15 cellular contexts compared by ENCODE assay signal in the genomic region with DNA sequence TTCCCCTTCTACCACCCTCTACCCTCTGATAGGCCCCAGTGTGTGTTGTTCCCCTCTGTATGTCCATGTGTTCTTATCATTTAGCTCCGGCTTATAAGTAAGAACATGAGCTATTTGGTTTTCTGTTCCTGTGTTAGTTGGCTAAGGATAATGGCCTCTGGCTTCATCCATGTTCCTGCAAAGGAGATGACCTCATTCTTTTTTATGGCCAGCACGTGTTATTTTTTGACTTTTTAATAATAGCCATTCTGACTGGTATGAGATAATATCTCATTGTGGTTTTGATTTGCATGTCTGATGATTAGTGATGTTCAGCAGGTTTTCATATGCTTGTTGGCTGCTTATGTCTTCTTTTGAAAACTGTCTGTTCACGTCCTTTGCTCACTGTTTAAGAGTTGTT.
DNase-seq lines count a peak whose midpoint lies in the region; ATAC-seq and TF ChIP-seq lines count a peak whose summit lies in the region.
"Had no signal": no experiment of that assay in that cellular context is flagged by ENCODE, and none has a peak within 500 bp of the region (broad histone marks: within the 10 kb centered on the region; RNA-seq: fewer than 3 reads in every experiment).

No MANE protein-coding gene starts in this region.

- no peak overlapping the region for H3K27ac ChIP-seq in psoas muscle
- H3K27ac ChIP-seq: ovary had no signal

- no peaks in the 10 kb centered on the region for H3K27me3 ChIP-seq in psoas muscle (ENCODE audit: insufficient read depth in 3 of 3, low read length in 2 of 3)
- H3K27me3 ChIP-seq: ovary, uterus had no signal

- no peak overlapping the region for H3K4me3 ChIP-seq in astrocyte of the spinal cord (ENCODE audit: low read depth, low read length)
- H3K4me3 ChIP-seq in psoas muscle, result no peak overlapping the region
- H3K4me3 ChIP-seq: GM12878, ovary, uterus had no signal

- ATAC-seq in GM18861 (IDR thresholded peaks at IDR 0.05; ENCODE audit: unreplicated experiment) (no peak), psoas muscle (no peak), GM21526 (IDR thresholded peaks at IDR 0.05; ENCODE audit: low FRiP score, unreplicated experiment) (no peak)
- ATAC-seq: GM12878 had no signal

- DNase-seq in EH (ENCODE audit: low read depth) (peak; percentile 89), LHCN-M2 (ENCODE audit: low read depth) (peak; percentile 64), astrocyte of the spinal cord (ENCODE audit: low read depth, low spot score) (peak; percentile 18), lung microvascular endothelial cell (ENCODE audit: low read depth in 2 of 2) (peak; percentile 6 to 20), psoas muscle (no peak), T-helper 1 cell (no peak)
- DNase-seq: aorta; CD8-positive, alpha-beta memory T cell; NCI-H187; ovary; stimulated activated CD4-positive, alpha-beta T cell treated with anti-CD3 and anti-CD28 coated beads, Interleukin-2, amount 100 ng/mL, for 48 hours; uterus had no signal

- in situ Hi-C loops in astrocyte of the spinal cord (cut with HindIII; ENCODE audit: low sequenced_read_pairs), result no loop called here

- no peaks in the 10 kb centered on the region for H3K9me3 ChIP-seq in psoas muscle
- H3K9me3 ChIP-seq: ovary, uterus had no signal

- no peak for TF ChIP-seq CTCF in astrocyte of the spinal cord (IDR thresholded peaks at IDR 0.05; ENCODE audit: low read depth, low read length)
- no peak for TF ChIP-seq CTCF in psoas muscle (IDR thresholded peaks at IDR 0.05)

- intact Hi-C loops in psoas muscle (cut with DNase I), result no loop called here

- WGBS in psoas muscle, 3 donors, result 34 to 49% (median 43%) methylated on average over 3 of the region's 3 CpGs

- H3K36me3 ChIP-seq in psoas muscle (ENCODE audit: insufficient read depth in 1 of 2, low read depth in 1 of 2), result no peaks in the 10 kb centered on the region
- H3K36me3 ChIP-seq: ovary, uterus had no signal

- peaks cover 27% of the 10 kb centered on the region for H3K4me1 ChIP-seq in psoas muscle
- H3K4me1 ChIP-seq: uterus had no signal

Comparison
In these comparisons a context has a peak if more than half of its experiments do, and no peak if none do; other contexts are left out.
1. DNase-seq: peak in EH (single experiment), LHCN-M2 (single experiment), astrocyte of the spinal cord (single experiment) and lung microvascular endothelial cell (2 of 2); none in psoas muscle (0 of 2) and T-helper 1 cell (0 of 5).